8 cellular contexts compared by ENCODE assay signal in genomic region chr15:44662478-44663409, GRCh38. TPM values are rescaled to one million over a fixed set of nuclear protein-coding genes. Genes with fewer than 3 reads are reported as not detected.
DNase-seq lines count a peak whose midpoint lies in the region; ATAC-seq, FAIRE-seq and TF ChIP-seq lines count a peak whose summit lies in the region.

No MANE protein-coding gene starts in this region.

- no peaks in the 10 kb centered on the region for H3K9me3 ChIP-seq in thoracic aorta

- H3K27me3 ChIP-seq in thoracic aorta (replicated peaks; ENCODE audit: insufficient read depth), result no peaks in the 10 kb centered on the region

- TF ChIP-seq CTCF in omental fat pad (IDR thresholded peaks at IDR 0.05), result no peak
- no peak for TF ChIP-seq CTCF in thoracic aorta (IDR thresholded peaks at IDR 0.05)

- peak; percentile 50 for ATAC-seq in GM21381 (IDR thresholded peaks at IDR 0.05; ENCODE audit: unreplicated experiment)
- peak; percentile 67 for ATAC-seq in omental fat pad (ENCODE audit: low FRiP score)
- ATAC-seq in thoracic aorta (ENCODE audit: insufficient number of reproducible peaks, low FRiP score, low read depth), result peak; percentile 31

- FAIRE-seq in HTR-8/SVneo (lab: Jason Lieb, UNC), result no peak
- no peak for FAIRE-seq in frontal cortex (lab: Jason Lieb, UNC)

- H3K36me3 ChIP-seq in thoracic aorta, result peaks cover 3% of the 10 kb centered on the region

- peak overlapping the region; percentile 97 for H3K4me3 ChIP-seq in thoracic aorta

- peaks cover 18% of the 10 kb centered on the region in 2 donors for H3K4me1 ChIP-seq in thoracic aorta (ENCODE audit: control insufficient read depth in 1 of 2, low read depth in 2 of 2)

- DNase-seq in COLO668 (lab: John Stamatoyannopoulos, UW; ENCODE audit: unreplicated experiment) (peak; percentile 85), HTR-8/SVneo (ENCODE audit: insufficient read length, low spot score) (peak; percentile 50), RPMI8226 (peak; percentile 85), frontal cortex (ENCODE audit: low spot score in 2 of 2) (peak; percentile 32 to 38), omental fat pad (ENCODE audit: low spot score) (peak; percentile 56), thoracic aorta (ENCODE audit: low spot score) (peak; percentile 8)
- DNase-seq in activated effector memory CD4-positive, alpha-beta T cell treated with anti-CD3 and anti-CD28 coated beads, Interleukin-2, amount 50 U/mL, for 16 hours, result peak; percentile 94

- H3K27ac ChIP-seq in thoracic aorta, result peak overlapping the region; percentile 92 to 98

RNA-seq across cellular contexts. Expression of gene SPG11, which starts 0.7 kb away (rescaled TPM):
- total RNA-seq in frontal cortex, result 73.0 TPM
- total RNA-seq in omental fat pad, result 100 to 1,000 TPM in 1 of 4 donors, 10 to 100 TPM in 3; 57.8 to 115 (median 63.3) TPM
- 10 to 100 TPM; 68.1 to 76.0 TPM for total RNA-seq in thoracic aorta

RNA-seq across cellular contexts. Expression of gene PATL2, which starts 48.4 kb away (rescaled TPM):
- total RNA-seq in frontal cortex (not detected), omental fat pad (1 to 10 TPM; 1.0 to 5.4 (median 2.1) TPM), thoracic aorta (1 to 10 TPM; 1.1 to 1.3 TPM)

RNA-seq across cellular contexts. Expression of gene B2M, which starts 48.6 kb away (rescaled TPM):
- total RNA-seq in frontal cortex, result 295 TPM
- total RNA-seq in omental fat pad, result 1,000 to 10,000 TPM; 3,373 to 5,667 (median 4,138) TPM
- total RNA-seq in thoracic aorta, result 1,000 to 10,000 TPM; 2,389 to 3,309 TPM

Comparison
In these comparisons a context has a peak if more than half of its experiments do, and no peak if none do; other contexts are left out.
1. Peak in every context shown above with its lines: DNase-seq, ATAC-seq, H3K4me3 ChIP-seq and H3K27ac ChIP-seq.
2. DNase-seq: peak in every context shown above with its lines; median percentile 94 in activated effector memory CD4-positive, alpha-beta T cell treated with anti-CD3 and anti-CD28 coated beads, Interleukin-2, amount 50 U/mL, for 16 hours; 85 in COLO668; 85 in RPMI8226; 56 in omental fat pad; 50 in HTR-8/SVneo; 35 in frontal cortex; 8 in thoracic aorta.